In the genomic region with DNA sequence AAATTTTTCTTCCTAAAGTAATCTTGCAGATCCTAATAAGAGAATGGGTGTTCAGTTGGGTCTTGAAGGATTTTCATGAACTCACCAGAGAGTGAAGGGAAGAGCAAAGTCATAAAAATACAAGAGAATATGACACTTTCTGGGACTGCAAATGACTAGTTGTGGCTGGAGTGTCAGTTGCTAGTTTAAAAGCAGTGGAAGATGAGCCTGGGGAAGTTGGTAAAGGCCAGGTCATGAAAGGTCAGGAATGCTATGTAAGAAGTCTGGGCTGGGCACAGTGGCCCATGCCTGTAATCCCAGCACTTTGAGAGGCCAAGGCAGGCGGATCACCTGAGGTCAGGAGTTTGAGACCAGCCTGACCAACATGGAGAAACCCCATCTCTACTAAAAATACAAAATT, we compare ENCODE assay signal across 6 cellular contexts. TPM values are rescaled to one million over a fixed set of nuclear protein-coding genes. Genes with fewer than 3 reads are reported as not detected.
DNase-seq lines count a peak whose midpoint lies in the region; ATAC-seq, FAIRE-seq and TF ChIP-seq lines count a peak whose summit lies in the region.
"Not testable (repeated sequence)": the region's sequence is repeated elsewhere in the genome, so short reads cannot be mapped to it uniquely, and the experiment has no call there.

No MANE protein-coding gene starts in this region.

- H3K36me3 Mint-ChIP-seq in HFFc6 (ENCODE audit: low read depth), result peaks cover 41% of the 10 kb centered on the region
- peaks cover 31% of the 10 kb centered on the region for H3K36me3 Mint-ChIP-seq in activated naive CD8-positive, alpha-beta T cell

- CTCF ChIA-PET in HepG2 (lab: Yijun Ruan, JAX; ENCODE audit: low intra/inter-chr PET ratio, low total read pairs), result not testable (repeated sequence)

- FAIRE-seq in RCC 7860 (lab: Jason Lieb, UNC); HepG2 (lab: Jason Lieb, UNC): not testable (repeated sequence)

- H3K23ac ChIP-seq in trophoblast cell (ENCODE audit: low read length), result not testable (repeated sequence)

- not testable (repeated sequence) for H2BK12ac ChIP-seq in trophoblast cell (ENCODE audit: low read length)

- TF ChIP-seq POLR2A in HepG2 (IDR thresholded peaks at IDR 0.05; ENCODE audit: insufficient read depth in 1 of 2, low read depth in 2 of 2, low read length in 2 of 2), result not testable (repeated sequence)

- POLR2A ChIA-PET in HepG2 (lab: Yijun Ruan, JAX), result not testable (repeated sequence)

- not testable (repeated sequence) for H3K4me3 Mint-ChIP-seq in HFFc6; activated naive CD8-positive, alpha-beta T cell

- H3K79me1 ChIP-seq in trophoblast cell (ENCODE audit: low read length), result not testable (repeated sequence)

- H4K20me1 ChIP-seq in HepG2 (ENCODE audit: insufficient read depth, low read length), result not testable (repeated sequence)

- intact Hi-C loops in HepG2 (cut with micrococcal nuclease; ENCODE audit: unreplicated experiment), result loop anchor here (10.0 kb wide), 1 partner anchor 340 kb away; no protein-coding TSS in a partner anchor

- DNase-seq in EH (ENCODE audit: low read depth) (peak; percentile 57), RCC 7860 (ENCODE audit: low spot score) (peak; percentile 50), trophoblast cell (peak in 1 of 2 donors; percentile 47)
- DNase-seq in HFFc6; HepG2 (ENCODE audit: low spot score): not testable (repeated sequence)

- 82% methylated on average over 1 of the region's 1 CpG for WGBS in HepG2 (ENCODE audit: low lambda C conversion rate)
- WGBS in trophoblast cell (ENCODE audit: extremely low coverage, insufficient coverage, insufficient read length), result no CpG with 5 or more reads among the region's 1 CpG

- H2BK5ac ChIP-seq in trophoblast cell (ENCODE audit: low read depth, low read length, poor library complexity), result not testable (repeated sequence)

- H3K4me1 Mint-ChIP-seq in HFFc6 (ENCODE audit: low read depth), result peaks cover 42% of the 10 kb centered on the region
- not testable (repeated sequence) for H3K4me1 Mint-ChIP-seq in activated naive CD8-positive, alpha-beta T cell (ENCODE audit: low read depth)

- not testable (repeated sequence) for H3K4ac ChIP-seq in trophoblast cell (ENCODE audit: low read depth, low read length)

- H3K36me3 ChIP-seq in HepG2 (replicated peaks in 1 of 2; ENCODE audit: control insufficient read depth in 1 of 2, insufficient read depth in 2 of 2, low read length in 2 of 2) (peaks cover 3 to 34% of the 10 kb centered on the region in 2 experiments; a peak in 4 of 5 replicates), trophoblast cell (ENCODE audit: control insufficient read depth in 1 of 2, insufficient read depth in 2 of 2, low read length in 2 of 2) (peaks cover 13 to 14% of the 10 kb centered on the region in 2 experiments)

- H3K9me3 Mint-ChIP-seq in HFFc6; activated naive CD8-positive, alpha-beta T cell (ENCODE audit: low read depth): not testable (repeated sequence)

- H3K4me3 ChIP-seq in HepG2 (replicated peaks in 1 of 3; ENCODE audit: insufficient read depth in 1 of 3, low read depth in 2 of 3, low read length in 3 of 3); trophoblast cell (ENCODE audit: low read depth, low read length): not testable (repeated sequence)

- not testable (repeated sequence) for H3K9me3 ChIP-seq in HepG2 (ENCODE audit: low read length); trophoblast cell (ENCODE audit: insufficient read depth, low read depth, low read length)

- BruUV-seq in HepG2 (replicated peaks; lab: Mats Ljungman, UMichigan), result not testable (repeated sequence)

- not testable (repeated sequence) for H3K14ac ChIP-seq in trophoblast cell (ENCODE audit: low read length)

- not testable (repeated sequence) for H3K27me3 ChIP-seq in HepG2 (ENCODE audit: control insufficient read depth in 1 of 2, insufficient read depth in 2 of 2, low read length in 2 of 2); trophoblast cell (ENCODE audit: insufficient read depth, low read length)

- H4K12ac ChIP-seq in trophoblast cell (ENCODE audit: low read depth, low read length), result not testable (repeated sequence)

- in situ Hi-C loops in HepG2 (cut with HindIII; ENCODE audit: extremely low pct_ligation_motif_present, low pct_unique_long_range_greater_than_20kb), result not testable (repeated sequence)

- H2BK120ac ChIP-seq in trophoblast cell (ENCODE audit: insufficient read depth, low read length, poor library complexity), result not testable (repeated sequence)

- not testable (repeated sequence) for TF ChIP-seq CTCF in HFFc6 (IDR thresholded peaks at IDR 0.05); HepG2 (CRISPR knock-in tag; IDR thresholded peaks at IDR 0.05)

- not testable (repeated sequence) for H3K27ac ChIP-seq in HepG2 (ENCODE audit: extremely low read length, insufficient read depth, low read length)
- H3K27ac ChIP-seq in trophoblast cell (ENCODE audit: low read depth, low read length), result peak overlapping the region; percentile 20

- H3K9ac ChIP-seq in HepG2 (ENCODE audit: insufficient read depth, low read depth, low read length); trophoblast cell (ENCODE audit: low read length): not testable (repeated sequence)

- not testable (repeated sequence) for H2AK5ac ChIP-seq in trophoblast cell (ENCODE audit: low read length)

- not testable (repeated sequence) for H4K91ac ChIP-seq in trophoblast cell (ENCODE audit: low read depth, low read length)

- not testable (repeated sequence) for H3K27me3 Mint-ChIP-seq in HFFc6 (ENCODE audit: insufficient read depth); activated naive CD8-positive, alpha-beta T cell

- not testable (repeated sequence) for ATAC-seq in HepG2

- not testable (repeated sequence) for H3K18ac ChIP-seq in trophoblast cell (ENCODE audit: low read length)

- H3K79me2 ChIP-seq in HepG2 (ENCODE audit: insufficient read depth, low read length); trophoblast cell (ENCODE audit: control insufficient read depth, insufficient read depth, low read length, poor library complexity): not testable (repeated sequence)

- H4K8ac ChIP-seq in trophoblast cell (ENCODE audit: low read depth, low read length), result not testable (repeated sequence)

- TF ChIP-seq RAD21 in HepG2 (CRISPR knock-in tag; IDR thresholded peaks at IDR 0.05), result not testable (repeated sequence)

- not testable (repeated sequence) for H3K4me2 ChIP-seq in HepG2 (ENCODE audit: low read depth, low read length); trophoblast cell (ENCODE audit: low read length)

- H3K4me1 ChIP-seq in HepG2 (ENCODE audit: insufficient read depth, low read length), result peaks cover 53% of the 10 kb centered on the region
- not testable (repeated sequence) for H3K4me1 ChIP-seq in trophoblast cell (ENCODE audit: control insufficient read depth in 1 of 2, insufficient read depth in 2 of 2, low read length in 2 of 2)

- H3K27ac Mint-ChIP-seq in HFFc6, result peak overlapping the region; percentile 56
- peak overlapping the region; percentile 17 for H3K27ac Mint-ChIP-seq in activated naive CD8-positive, alpha-beta T cell

- TF ChIP-seq EP300 in HepG2 (IDR thresholded peaks at IDR 0.05; ENCODE audit: low read depth in 2 of 2, low read length in 2 of 2); HepG2 (CRISPR knock-in tag; IDR thresholded peaks at IDR 0.05; ENCODE audit: borderline replicate concordance): not testable (repeated sequence)

- not testable (repeated sequence) for H2AFZ ChIP-seq in HepG2 (ENCODE audit: low read length); trophoblast cell (ENCODE audit: insufficient read depth, low read length, poor library complexity)

RNA-seq across cellular contexts. Expression of a gene that starts 53.8 kb away (rescaled TPM):
- total RNA-seq in HFFc6 (2021; fragmentation: NEBNext Ultra II Directional; extraction: Animal tissue kit (Norgen Biotek cat#: 25700)), result 10 to 100 TPM; 17.5 to 23.0 (median 20.7) TPM
- 22.4 and 32.9 TPM in 2 replicates for total RNA-seq in HepG2 (2016; rRNA removed; fragmentation: Illumina TruSeq; extraction: Trizol)
- total RNA-seq in HepG2 (2016; cell fraction: cytosol; rRNA removed; fragmentation: Illumina TruSeq; extraction: Trizol; ENCODE audit: low read depth), result 5.2 and 7.5 TPM in 2 replicates
- total RNA-seq in HepG2 (2016; cell fraction: insoluble cytoplasmic fraction; rRNA removed; fragmentation: Illumina TruSeq; extraction: Trizol), result 23.4 and 29.8 TPM in 2 replicates
- total RNA-seq in HepG2 (2016; cell fraction: membrane; rRNA removed; fragmentation: Illumina TruSeq; extraction: Trizol), result 11.5 and 14.0 TPM in 2 replicates
- total RNA-seq in HepG2 (2016; cell fraction: nucleus; rRNA removed; fragmentation: Illumina TruSeq; extraction: Trizol), result 18.6 and 20.4 TPM in 2 replicates
- polyA plus RNA-seq in HepG2 (2011; rRNA removed), result 35.6 and 35.9 TPM in 2 replicates
- polyA plus RNA-seq in HepG2 (2011; cell fraction: cytosol; rRNA removed), result 29.1 and 29.9 TPM in 2 replicates
- polyA plus RNA-seq in HepG2 (2011; cell fraction: nucleus; rRNA removed), result 18.4 and 27.0 TPM in 2 replicates
- 13.8 and 18.8 TPM in 2 replicates for polyA plus RNA-seq in HepG2 (2012)
- polyA plus RNA-seq in HepG2 (2016; cell fraction: cytosol; fragmentation: Illumina TruSeq; extraction: Trizol; ENCODE audit: low read depth), result 2.9 and 3.6 TPM in 2 replicates
- 24.4 and 28.9 TPM in 2 replicates for polyA plus RNA-seq in HepG2 (2016; cell fraction: insoluble cytoplasmic fraction; fragmentation: Illumina TruSeq; extraction: Trizol; ENCODE audit: low read depth)
- 6.5 and 7.2 TPM in 2 replicates for polyA plus RNA-seq in HepG2 (2016; cell fraction: membrane; fragmentation: Illumina TruSeq; extraction: Trizol; ENCODE audit: low read depth)
- 20.4 and 26.1 TPM in 2 replicates for polyA plus RNA-seq in HepG2 (2016; cell fraction: nucleus; fragmentation: Illumina TruSeq; extraction: Trizol; ENCODE audit: insufficient read depth, low read depth)
- 112 and 116 TPM in 2 replicates for polyA minus RNA-seq in HepG2 (2011; rRNA and poly(A)+ RNA removed; ENCODE audit: low replicate concordance)
- 17.3 and 30.3 TPM in 2 replicates for polyA minus RNA-seq in HepG2 (2011; cell fraction: cytosol; rRNA and poly(A)+ RNA removed)
- polyA minus RNA-seq in HepG2 (2011; cell fraction: nucleus; rRNA and poly(A)+ RNA removed), result 57.6 and 60.4 TPM in 2 replicates
- 36.0 and 37.8 TPM in 2 replicates for polyA plus RNA-seq in trophoblast cell (2013)

RNA-seq across cellular contexts. Expression of a gene that starts 58.9 kb away (rescaled TPM):
- 10 to 100 TPM; 28.3 to 45.6 (median 39.4) TPM for total RNA-seq in HFFc6 (2021; fragmentation: NEBNext Ultra II Directional; extraction: Animal tissue kit (Norgen Biotek cat#: 25700))
- 63.7 and 71.7 TPM in 2 replicates for total RNA-seq in HepG2 (2016; rRNA removed; fragmentation: Illumina TruSeq; extraction: Trizol)
- total RNA-seq in HepG2 (2016; cell fraction: cytosol; rRNA removed; fragmentation: Illumina TruSeq; extraction: Trizol; ENCODE audit: low read depth), result 5.3 and 8.1 TPM in 2 replicates
- 59.2 and 62.0 TPM in 2 replicates for total RNA-seq in HepG2 (2016; cell fraction: insoluble cytoplasmic fraction; rRNA removed; fragmentation: Illumina TruSeq; extraction: Trizol)
- 16.3 and 20.1 TPM in 2 replicates for total RNA-seq in HepG2 (2016; cell fraction: membrane; rRNA removed; fragmentation: Illumina TruSeq; extraction: Trizol)
- 55.9 and 59.7 TPM in 2 replicates for total RNA-seq in HepG2 (2016; cell fraction: nucleus; rRNA removed; fragmentation: Illumina TruSeq; extraction: Trizol)
- polyA plus RNA-seq in HepG2 (2011; rRNA removed), result 24.2 and 31.4 TPM in 2 replicates
- 9.9 and 15.9 TPM in 2 replicates for polyA plus RNA-seq in HepG2 (2011; cell fraction: cytosol; rRNA removed)
- 19.4 and 21.7 TPM in 2 replicates for polyA plus RNA-seq in HepG2 (2011; cell fraction: nucleus; rRNA removed)
- 34.3 and 43.6 TPM in 2 replicates for polyA plus RNA-seq in HepG2 (2012)
- 1.5 and 1.7 TPM in 2 replicates for polyA plus RNA-seq in HepG2 (2016; cell fraction: cytosol; fragmentation: Illumina TruSeq; extraction: Trizol; ENCODE audit: low read depth)
- 55.1 and 60.7 TPM in 2 replicates for polyA plus RNA-seq in HepG2 (2016; cell fraction: insoluble cytoplasmic fraction; fragmentation: Illumina TruSeq; extraction: Trizol; ENCODE audit: low read depth)
- 5.2 and 6.5 TPM in 2 replicates for polyA plus RNA-seq in HepG2 (2016; cell fraction: membrane; fragmentation: Illumina TruSeq; extraction: Trizol; ENCODE audit: low read depth)
- 61.4 and 70.9 TPM in 2 replicates for polyA plus RNA-seq in HepG2 (2016; cell fraction: nucleus; fragmentation: Illumina TruSeq; extraction: Trizol; ENCODE audit: insufficient read depth, low read depth)
- polyA minus RNA-seq in HepG2 (2011; rRNA and poly(A)+ RNA removed; ENCODE audit: low replicate concordance), result 13.9 and 26.9 TPM in 2 replicates
- 20.9 and 21.9 TPM in 2 replicates for polyA minus RNA-seq in HepG2 (2011; cell fraction: cytosol; rRNA and poly(A)+ RNA removed)
- polyA minus RNA-seq in HepG2 (2011; cell fraction: nucleus; rRNA and poly(A)+ RNA removed), result 77.1 and 85.4 TPM in 2 replicates
- 84.5 and 89.9 TPM in 2 replicates for polyA plus RNA-seq in trophoblast cell (2013)
